Comparison of ENCODE assay signal across 37 cellular contexts in genomic region chr11:69860796-69861445, GRCh38. TPM values are rescaled to one million over a fixed set of nuclear protein-coding genes. Genes with fewer than 3 reads are reported as not detected.
"Had no signal": no experiment of that assay in that cellular context is flagged by ENCODE, and none has a peak within 500 bp of the region (broad histone marks: within the 10 kb centered on the region; RNA-seq: fewer than 3 reads in every experiment).

No MANE protein-coding gene starts in this region.

- H3K27ac Mint-ChIP-seq: immature natural killer cell; mesothelial cell of epicardium; naive B cell; natural killer cell; nephron progenitor cell; neural progenitor cell; progenitor cell of endocrine pancreas; stimulated activated memory B cell treated with anti-CD40 and anti-IgM and Interleukin-4, amounts not matched to agents 10 μg/mL and 1 μg/mL and 100 μg/mL, for 72 hours; stimulated activated naive CD8-positive, alpha-beta T cell treated with anti-CD3 and anti-CD28 coated beads, Interleukin-15, amount 100 ng/mL, for 72 hours; type B pancreatic cell had no signal

- H3K36me3 Mint-ChIP-seq: immature natural killer cell; mesothelial cell of epicardium; naive B cell; natural killer cell; neural progenitor cell; stimulated activated memory B cell treated with anti-CD40 and anti-IgM and Interleukin-4, amounts not matched to agents 10 μg/mL and 1 μg/mL and 100 μg/mL, for 72 hours; type B pancreatic cell had no signal

- H3K4me3 Mint-ChIP-seq: immature natural killer cell; mesothelial cell of epicardium; natural killer cell; nephron progenitor cell; neural progenitor cell; stimulated activated memory B cell treated with anti-CD40 and anti-IgM and Interleukin-4, amounts not matched to agents 10 μg/mL and 1 μg/mL and 100 μg/mL, for 72 hours; stimulated activated naive CD8-positive, alpha-beta T cell treated with anti-CD3 and anti-CD28 coated beads, Interleukin-15, amount 100 ng/mL, for 72 hours; type B pancreatic cell had no signal

- H3K27ac ChIP-seq: left lung, lower lobe of right lung, neural progenitor cell, ovary, right atrium auricular region, right lobe of liver, tibial nerve, uterus had no signal

- DNase-seq: hypothalamus; immature natural killer cell; left cardiac atrium; lower lobe of right lung; mammary epithelial cell; mesenchymal stem cell; naive B cell; natural killer cell; nephron progenitor cell; ovary; right lobe of liver; stimulated activated CD4-positive, alpha-beta T cell treated with anti-CD3 and anti-CD28 coated beads, Interleukin-1b, Interleukin-23, amount 100 ng/mL, for 48 hours; stimulated activated CD4-positive, alpha-beta T cell treated with anti-CD3 and anti-CD28 coated beads, Interleukin-2, amount 100 ng/mL, for 48 hours; stimulated activated CD4-positive, alpha-beta T cell treated with anti-CD3 and anti-CD28 coated beads, Interleukin-4, amount 100 ng/mL, for 4 hours; stimulated activated CD8-positive, alpha-beta memory T cell treated with anti-CD3 and anti-CD28 coated beads, Interleukin-4, amount 100 ng/mL, for 48 hours; stimulated activated naive CD4-positive, alpha-beta T cell treated with Interleukin-2 at 50 U/mL for 16 hours; stimulated activated naive CD8-positive, alpha-beta T cell treated with anti-CD3 and anti-CD28 coated beads, Interleukin-15, amount 100 ng/mL, for 72 hours; substantia nigra; uterus had no signal

- ATAC-seq: left cardiac atrium; left lung; lower lobe of right lung; natural killer cell; stimulated activated memory B cell treated with anti-CD40 and anti-IgM and Interleukin-4, amounts not matched to agents 10 μg/mL and 1 μg/mL and 100 μg/mL, for 72 hours; stimulated activated naive CD8-positive, alpha-beta T cell treated with anti-CD3 and anti-CD28 coated beads, Interleukin-15, amount 100 ng/mL, for 72 hours had no signal

- H3K9me3 Mint-ChIP-seq: immature natural killer cell; mesothelial cell of epicardium; natural killer cell; neural progenitor cell; stimulated activated naive CD8-positive, alpha-beta T cell treated with anti-CD3 and anti-CD28 coated beads, Interleukin-15, amount 100 ng/mL, for 72 hours; type B pancreatic cell had no signal

- H3K4me3 ChIP-seq: left lung, lower lobe of right lung, neural progenitor cell, ovary, right atrium auricular region, right lobe of liver, smooth muscle cell, tibial nerve, uterus had no signal

- H3K4me1 Mint-ChIP-seq: immature natural killer cell; mesothelial cell of epicardium; natural killer cell; stimulated activated memory B cell treated with anti-CD40 and anti-IgM and Interleukin-4, amounts not matched to agents 10 μg/mL and 1 μg/mL and 100 μg/mL, for 72 hours; stimulated activated naive CD8-positive, alpha-beta T cell treated with anti-CD3 and anti-CD28 coated beads, Interleukin-15, amount 100 ng/mL, for 72 hours had no signal

RNA-seq across cellular contexts. Expression of gene FGF3, which starts 41.7 kb away (rescaled TPM):
- total RNA-seq: kidney epithelial cell, left cardiac atrium, left lung, liver, lower lobe of right lung, mammary epithelial cell, mesothelial cell of epicardium, mononuclear cell, natural killer cell, omental fat pad, ovary, progenitor cell of endocrine pancreas, pulmonary artery endothelial cell, renal cortical epithelial cell, right atrium auricular region, right lobe of liver, skeletal muscle tissue, smooth muscle cell, temporal lobe, tibial nerve, ureter, uterus had no signal
